ENCODE assay signal across 10 cellular contexts in genomic region chr7:155009570-155010157, GRCh38. TPM values are rescaled to one million over a fixed set of nuclear protein-coding genes. Genes with fewer than 3 reads are reported as not detected.
DNase-seq lines count a peak whose midpoint lies in the region; ATAC-seq and TF ChIP-seq lines count a peak whose summit lies in the region.
"Had no signal": no experiment of that assay in that cellular context is flagged by ENCODE, and none has a peak within 500 bp of the region (broad histone marks: within the 10 kb centered on the region; RNA-seq: fewer than 3 reads in every experiment).

No MANE protein-coding gene starts in this region.

- H3K27me3 ChIP-seq in fibroblast of lung (ENCODE audit: control insufficient read depth, insufficient read depth, low read length) = no peaks in the 10 kb centered on the region

- no peak overlapping the region for H3K4me3 Mint-ChIP-seq in type B pancreatic cell
- H3K4me3 Mint-ChIP-seq: activated naive CD4-positive, alpha-beta T cell treated with anti-CD3 and anti-CD28 coated beads, Interleukin-2, amount 50 U/mL, for 24 hours had no signal

- TF ChIP-seq CTCF in fibroblast of lung (conservative IDR thresholded peaks at IDR 0.05 in 1 of 2, IDR thresholded peaks at IDR 0.05 in 1 of 2; ENCODE audit: low read depth in 1 of 2, low read length in 2 of 2) (peak; percentile 15 to 39), type B pancreatic cell (conservative IDR thresholded peaks at IDR 0.05) (peak; percentile 69)

- H3K36me3 ChIP-seq in fibroblast of lung (ENCODE audit: control insufficient read depth, insufficient read depth, low read length) = no peaks in the 10 kb centered on the region

- DNase-seq in AML-193 (lab: John Stamatoyannopoulos, UW) (peak; percentile 46 to 48), RKO (ENCODE audit: low spot score) (peak; percentile 55), fibroblast of lung (ENCODE audit: low read depth in 2 of 2) (no peak), type B pancreatic cell (ENCODE audit: extremely low spot score, unreplicated experiment) (no peak), LoVo (ENCODE audit: low spot score) (no peak), dedifferentiated amniotic fluid mesenchymal stem cell (ENCODE audit: extremely low spot score) (no peak)

- H3K9ac ChIP-seq in fibroblast of lung (ENCODE audit: insufficient read depth, low read length) = no peak overlapping the region

- H3K9me3 ChIP-seq in fibroblast of lung (ENCODE audit: control insufficient read depth, insufficient read depth, low read depth, low read length) = no peaks in the 10 kb centered on the region
- H3K9me3 ChIP-seq: HAP-1 had no signal

- H3K4me1 ChIP-seq in fibroblast of lung (ENCODE audit: control insufficient read depth, extremely low read depth, insufficient read depth, low read length) = peaks cover 3% of the 10 kb centered on the region

- no peak overlapping the region for H3K27ac Mint-ChIP-seq in type B pancreatic cell
- H3K27ac Mint-ChIP-seq: activated naive CD4-positive, alpha-beta T cell treated with anti-CD3 and anti-CD28 coated beads, Interleukin-2, amount 50 U/mL, for 24 hours had no signal

- no peak overlapping the region for H3K4me2 ChIP-seq in fibroblast of lung (ENCODE audit: extremely low read depth, insufficient read depth, low read length)

- peaks cover 6% of the 10 kb centered on the region for H3K36me3 Mint-ChIP-seq in type B pancreatic cell

- no peaks in the 10 kb centered on the region for H3K9me3 Mint-ChIP-seq in type B pancreatic cell
- H3K9me3 Mint-ChIP-seq: activated naive CD4-positive, alpha-beta T cell treated with anti-CD3 and anti-CD28 coated beads, Interleukin-2, amount 50 U/mL, for 24 hours had no signal

- no peaks in the 10 kb centered on the region for H3K4me1 Mint-ChIP-seq in type B pancreatic cell (ENCODE audit: unreplicated experiment)

- H3K27ac ChIP-seq in fibroblast of lung (ENCODE audit: insufficient read depth, low read length) = no peak overlapping the region

- ATAC-seq in GM21360 (IDR thresholded peaks at IDR 0.05; ENCODE audit: unreplicated experiment) (peak; percentile 61), HG02759 (IDR thresholded peaks at IDR 0.05; ENCODE audit: unreplicated experiment) (no peak)

- H3K79me2 ChIP-seq in fibroblast of lung (ENCODE audit: control insufficient read depth, insufficient read depth, low read length) = no peaks in the 10 kb centered on the region

- no peaks in the 10 kb centered on the region for H4K20me1 ChIP-seq in fibroblast of lung (ENCODE audit: control insufficient read depth, extremely low read depth, insufficient read depth, low read length)

- peaks cover 4% of the 10 kb centered on the region for H3K27me3 Mint-ChIP-seq in type B pancreatic cell
- H3K27me3 Mint-ChIP-seq: activated naive CD4-positive, alpha-beta T cell treated with anti-CD3 and anti-CD28 coated beads, Interleukin-2, amount 50 U/mL, for 24 hours had no signal

- no peak overlapping the region for H3K4me3 ChIP-seq in fibroblast of lung (replicated peaks in 1 of 4; ENCODE audit: control extremely low read depth in 1 of 4, insufficient read depth in 1 of 4, low read depth in 3 of 4, low read length in 4 of 4)
- H3K4me3 ChIP-seq: HAP-1 had no signal

- no peak overlapping the region for H2AFZ ChIP-seq in fibroblast of lung (ENCODE audit: low read length)

RNA-seq across cellular contexts. Expression of gene PAXIP1, which starts 6.7 kb away (rescaled TPM):
- total RNA-seq in fibroblast of lung (6.4 and 6.9 TPM in 2 replicates), type B pancreatic cell (ENCODE audit: low replicate concordance) (17.1 and 21.1 TPM in 2 replicates)
- 5.8 and 7.7 TPM in 2 replicates for polyA plus RNA-seq in fibroblast of lung
- 5.2 and 6.1 TPM in 2 replicates for polyA plus RNA-seq in fibroblast of lung (2012)
- polyA minus RNA-seq in fibroblast of lung (ENCODE audit: low replicate concordance) = 2.0 and 4.9 TPM in 2 replicates

Comparison
In these comparisons a context has a peak if more than half of its experiments do, and no peak if none do; other contexts are left out.
1. DNase-seq: peak in AML-193 (2 of 2) and RKO (single experiment); none in fibroblast of lung (0 of 2), type B pancreatic cell (single experiment), LoVo (single experiment) and dedifferentiated amniotic fluid mesenchymal stem cell (single experiment).